ENCODE assay signal across 18 cellular contexts in the genomic region with DNA sequence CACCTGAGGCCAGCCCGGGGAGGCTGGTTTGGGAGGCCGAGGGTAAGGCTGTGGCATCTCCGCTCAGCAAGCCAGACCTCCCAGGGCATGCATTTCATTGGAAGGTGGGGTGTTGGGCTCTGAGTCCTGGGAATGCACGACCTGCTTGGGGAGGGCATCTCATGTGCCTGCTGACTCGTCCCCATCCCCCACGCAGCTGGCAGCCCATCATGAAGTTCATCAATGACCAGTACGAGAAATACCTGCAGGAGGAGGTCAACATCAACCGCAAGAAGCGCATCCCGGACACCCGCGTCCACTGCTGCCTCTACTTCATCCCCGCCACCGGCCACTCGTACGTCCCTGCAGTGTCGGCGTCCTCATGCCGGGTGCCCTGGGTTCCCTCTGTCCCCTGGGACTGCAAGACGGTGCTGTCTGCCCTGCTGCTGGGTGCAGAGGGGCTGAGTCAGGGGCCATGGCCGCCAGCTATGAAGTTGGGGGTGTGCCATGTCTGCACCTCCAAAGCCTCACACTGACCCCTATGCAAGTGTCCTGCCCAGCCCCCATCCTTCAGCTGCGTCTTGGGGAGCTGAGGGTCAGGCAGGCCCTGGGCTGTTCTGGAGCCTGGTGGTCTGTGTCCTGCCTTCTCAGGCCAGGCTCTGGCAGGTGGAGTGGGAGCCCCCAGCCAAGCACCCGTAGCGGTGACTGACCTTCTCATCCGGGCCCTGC.
DNase-seq lines count a peak whose midpoint lies in the region; ATAC-seq lines count a peak whose summit lies in the region.
"Had no signal": no experiment of that assay in that cellular context is flagged by ENCODE, and none has a peak within 500 bp of the region (broad histone marks: within the 10 kb centered on the region; RNA-seq: fewer than 3 reads in every experiment).

No MANE protein-coding gene starts in this region.

- peaks cover 84 to 100% (median 98%) of the 10 kb centered on the region in 11 experiments for H3K36me3 ChIP-seq in BLaER1 treated with 17β-estradiol and CSF1 and Interleukin-3, amounts not matched to agents 10 nM and 100 nM
- H3K36me3 ChIP-seq: ovary had no signal

- peak overlapping the region in 8 of 11 experiments; percentile 15 to 81 (median 71); a peak in 14 of 22 replicates for H3K4me2 ChIP-seq in BLaER1 treated with 17β-estradiol and CSF1 and Interleukin-3, amounts not matched to agents 10 nM and 100 nM

- peak overlapping the region in 2 of 3 donors; percentile 35 to 64 for H3K27ac Mint-ChIP-seq in IgD-negative memory B cell
- H3K27ac Mint-ChIP-seq in stimulated activated effector memory CD8-positive, alpha-beta T cell treated with anti-CD3 and anti-CD28 coated beads, Interleukin-12 subunit alpha, Interleukin-12 subunit beta, amount 100 ng/mL, for 72 hours = no peak overlapping the region
- H3K27ac Mint-ChIP-seq: memory B cell, type B pancreatic cell had no signal

- no peak overlapping the region for H3K4me3 ChIP-seq in BLaER1 treated with 17β-estradiol and CSF1 and Interleukin-3, amounts not matched to agents 10 nM and 100 nM
- H3K4me3 ChIP-seq: ovary, skin epidermis had no signal

- no peaks in the 10 kb centered on the region for H3K27me3 Mint-ChIP-seq in IgD-negative memory B cell
- H3K27me3 Mint-ChIP-seq: memory B cell; stimulated activated naive CD8-positive, alpha-beta T cell treated with anti-CD3 and anti-CD28 coated beads, Interleukin-15, amount 100 ng/mL, for 72 hours; type B pancreatic cell had no signal

- H3K27me3 ChIP-seq in BLaER1 treated with 17β-estradiol and CSF1 and Interleukin-3, amounts not matched to agents 10 nM and 100 nM = no peaks in the 10 kb centered on the region
- H3K27me3 ChIP-seq: ovary had no signal

- peaks cover 85 to 99% (median 97%) of the 10 kb centered on the region in 11 experiments for H4K20me1 ChIP-seq in BLaER1 treated with 17β-estradiol and CSF1 and Interleukin-3, amounts not matched to agents 10 nM and 100 nM

- H3K27ac ChIP-seq in BLaER1 treated with 17β-estradiol and CSF1 and Interleukin-3, amounts not matched to agents 10 nM and 100 nM = peak overlapping the region in 2 of 11 experiments; percentile 31 to 32; a peak in 2 of 22 replicates
- H3K27ac ChIP-seq: ovary had no signal

- peaks cover 9 to 15% (median 12%) of the 10 kb centered on the region in 3 donors for H3K4me1 Mint-ChIP-seq in IgD-negative memory B cell
- peaks cover 21% of the 10 kb centered on the region for H3K4me1 Mint-ChIP-seq in stimulated activated effector memory CD8-positive, alpha-beta T cell treated with anti-CD3 and anti-CD28 coated beads, Interleukin-12 subunit alpha, Interleukin-12 subunit beta, amount 100 ng/mL, for 72 hours

- DNase-seq in left ventricle myocardium superior = peak; percentile 27
- DNase-seq in sciatic nerve (ENCODE audit: low spot score) = peak; percentile 57
- DNase-seq in stimulated activated naive CD8-positive, alpha-beta T cell treated with anti-CD3 and anti-CD28 coated beads, Interleukin-15, Interleukin-2, amounts not matched to agents 100 U/mL and 50 U/mL, for 24 hours = no peak
- no peak for DNase-seq in stimulated activated effector memory CD8-positive, alpha-beta T cell treated with anti-CD3 and anti-CD28 coated beads, Interleukin-12 subunit alpha, Interleukin-12 subunit beta, amount 100 ng/mL, for 72 hours (ENCODE audit: low spot score in 2 of 2)
- no peak for DNase-seq in dermis blood vessel endothelial cell
- no peak for DNase-seq in 8988T
- DNase-seq: activated CD4-positive, alpha-beta T cell treated with anti-CD3 and anti-CD28 coated beads for 1 hour; activated effector memory CD4-positive, alpha-beta T cell treated with Interleukin-2 at 50 U/mL for 16 hours; hypothalamus; NCI-H1417 treated with DMSO at 0.1 percent for 48 hours; NCI-H524 treated with DMSO at 0.1 percent for 48 hours; stimulated activated naive CD8-positive, alpha-beta T cell treated with anti-CD3 and anti-CD28 coated beads, Interleukin-15, amount 100 ng/mL, for 72 hours had no signal

- H3K9ac ChIP-seq in BLaER1 treated with 17β-estradiol and CSF1 and Interleukin-3, amounts not matched to agents 10 nM and 100 nM = 0 out of 22 replicates have a peak overlapping the region, but pooled peaks of 1 of the 11 experiments have one; percentile 48

- peaks cover 0 to 10% (median 3%) of the 10 kb centered on the region in 11 experiments; a peak in 7 of 22 replicates for H3K9me3 ChIP-seq in BLaER1 treated with 17β-estradiol and CSF1 and Interleukin-3, amounts not matched to agents 10 nM and 100 nM (replicated peaks in 1 of 11)
- H3K9me3 ChIP-seq: ovary had no signal

- H3K36me3 Mint-ChIP-seq in IgD-negative memory B cell = no peaks in the 10 kb centered on the region
- no peaks in the 10 kb centered on the region for H3K36me3 Mint-ChIP-seq in stimulated activated effector memory CD8-positive, alpha-beta T cell treated with anti-CD3 and anti-CD28 coated beads, Interleukin-12 subunit alpha, Interleukin-12 subunit beta, amount 100 ng/mL, for 72 hours

- H3K4me1 ChIP-seq in BLaER1 treated with 17β-estradiol and CSF1 and Interleukin-3, amounts not matched to agents 10 nM and 100 nM = peaks cover 31 to 92% (median 84%) of the 10 kb centered on the region in 10 experiments

- no peaks in the 10 kb centered on the region for H3K9me3 Mint-ChIP-seq in IgD-negative memory B cell
- H3K9me3 Mint-ChIP-seq in stimulated activated effector memory CD8-positive, alpha-beta T cell treated with anti-CD3 and anti-CD28 coated beads, Interleukin-12 subunit alpha, Interleukin-12 subunit beta, amount 100 ng/mL, for 72 hours = no peaks in the 10 kb centered on the region
- H3K9me3 Mint-ChIP-seq: memory B cell; stimulated activated naive CD8-positive, alpha-beta T cell treated with anti-CD3 and anti-CD28 coated beads, Interleukin-15, amount 100 ng/mL, for 72 hours; type B pancreatic cell had no signal

- no peak for ATAC-seq in left ventricle myocardium superior
- ATAC-seq in sciatic nerve = peak; percentile 2
- ATAC-seq in stimulated activated naive CD8-positive, alpha-beta T cell treated with anti-CD3 and anti-CD28 coated beads, Interleukin-15, Interleukin-2, amounts not matched to agents 100 U/mL and 50 U/mL, for 24 hours = no peak
- ATAC-seq in stimulated activated effector memory CD8-positive, alpha-beta T cell treated with anti-CD3 and anti-CD28 coated beads, Interleukin-12 subunit alpha, Interleukin-12 subunit beta, amount 100 ng/mL, for 72 hours = no peak
- ATAC-seq: stimulated activated naive CD8-positive, alpha-beta T cell treated with anti-CD3 and anti-CD28 coated beads, Interleukin-15, amount 100 ng/mL, for 72 hours had no signal

- intact Hi-C loops in left ventricle myocardium superior (cut with micrococcal nuclease) = loop anchor here (10.0 kb wide), 1 partner anchor 54 kb away; no protein-coding TSS in a partner anchor
- intact Hi-C loops in sciatic nerve (cut with DNase I) = loop anchor here (5.0 kb wide), 1 partner anchor 46 kb away; no protein-coding TSS in a partner anchor

- H3K4me3 Mint-ChIP-seq in IgD-negative memory B cell = no peak overlapping the region
- no peak overlapping the region for H3K4me3 Mint-ChIP-seq in stimulated activated effector memory CD8-positive, alpha-beta T cell treated with anti-CD3 and anti-CD28 coated beads, Interleukin-12 subunit alpha, Interleukin-12 subunit beta, amount 100 ng/mL, for 72 hours
- H3K4me3 Mint-ChIP-seq: memory B cell; stimulated activated naive CD8-positive, alpha-beta T cell treated with anti-CD3 and anti-CD28 coated beads, Interleukin-15, amount 100 ng/mL, for 72 hours; type B pancreatic cell had no signal

Comparison
In these comparisons a context has a peak if more than half of its experiments do, and no peak if none do; other contexts are left out.
1. DNase-seq: peak in left ventricle myocardium superior (single experiment) and sciatic nerve (single experiment); none in stimulated activated naive CD8-positive, alpha-beta T cell treated with anti-CD3 and anti-CD28 coated beads, Interleukin-15, Interleukin-2, amounts not matched to agents 100 U/mL and 50 U/mL, for 24 hours (single experiment), stimulated activated effector memory CD8-positive, alpha-beta T cell treated with anti-CD3 and anti-CD28 coated beads, Interleukin-12 subunit alpha, Interleukin-12 subunit beta, amount 100 ng/mL, for 72 hours (0 of 2), dermis blood vessel endothelial cell (single experiment) and 8988T (single experiment).